14 cellular contexts compared by ENCODE assay signal in genomic region chr4:7051144-7051495, GRCh38. TPM values are rescaled to one million over a fixed set of nuclear protein-coding genes. Genes with fewer than 3 reads are reported as not detected.
DNase-seq lines count a peak whose midpoint lies in the region; ATAC-seq and TF ChIP-seq lines count a peak whose summit lies in the region.
"Had no signal": no experiment of that assay in that cellular context is flagged by ENCODE, and none has a peak within 500 bp of the region (broad histone marks: within the 10 kb centered on the region; RNA-seq: fewer than 3 reads in every experiment).

No MANE protein-coding gene starts in this region.

- H3K9me3 ChIP-seq in left ventricle myocardium inferior (replicated peaks) = no peaks in the 10 kb centered on the region
- H3K9me3 ChIP-seq in heart right ventricle = no peaks in the 10 kb centered on the region
- no peaks in the 10 kb centered on the region for H3K9me3 ChIP-seq in adrenal gland (replicated peaks in 1 of 3)
- no peaks in the 10 kb centered on the region for H3K9me3 ChIP-seq in osteoblast (ENCODE audit: low read depth, low read length)
- no peaks in the 10 kb centered on the region for H3K9me3 ChIP-seq in WERI-Rb-1 (ENCODE audit: severe bottlenecking)
- H3K9me3 ChIP-seq: HAP-1 had no signal

- H3K4me1 ChIP-seq in left ventricle myocardium inferior = peaks cover 86% of the 10 kb centered on the region
- peaks cover 9 to 73% (median 62%) of the 10 kb centered on the region in 9 donors for H3K4me1 ChIP-seq in heart right ventricle
- peaks cover 34 to 54% of the 10 kb centered on the region in 2 donors for H3K4me1 ChIP-seq in adrenal gland (replicated peaks in 1 of 2)
- H3K4me1 ChIP-seq in osteoblast (ENCODE audit: insufficient read depth, low read length) = peaks cover 5% of the 10 kb centered on the region
- H3K4me1 ChIP-seq: HAP-1 had no signal

- TF ChIP-seq CTCF in left ventricle myocardium inferior (IDR thresholded peaks at IDR 0.05; ENCODE audit: borderline replicate concordance) = no peak
- TF ChIP-seq CTCF in heart right ventricle (IDR thresholded peaks at IDR 0.05) = no peak
- no peak for TF ChIP-seq CTCF in adrenal gland (IDR thresholded peaks at IDR 0.05)
- no peak for TF ChIP-seq CTCF in osteoblast (IDR thresholded peaks at IDR 0.05; ENCODE audit: extremely low read depth, low read depth, low read length)
- no peak for TF ChIP-seq CTCF in WERI-Rb-1 (IDR thresholded peaks at IDR 0.05; ENCODE audit: low read depth, low read length)

- no peak for DNase-seq in left ventricle myocardium inferior
- no peak for DNase-seq in heart right ventricle
- no peak for DNase-seq in adrenal gland
- DNase-seq in osteoblast (ENCODE audit: insufficient read length, low spot score, missing footprints) = peak; percentile 42
- no peak for DNase-seq in stimulated activated CD4-positive, alpha-beta T cell treated with anti-CD3 and anti-CD28 coated beads, Interleukin-4, amount 100 ng/mL, for 1 hour
- DNase-seq in WERI-Rb-1 = no peak
- DNase-seq: ACHN; CD4-positive, alpha-beta memory T cell; DMS153; DMS79 treated with DMSO at 0.1 percent for 48 hours; EL had no signal

- no peak for TF ChIP-seq POLR2A in adrenal gland (IDR thresholded peaks at IDR 0.05)

- intact Hi-C loops in left ventricle myocardium inferior (cut with micrococcal nuclease) = loop anchor here (10.0 kb wide), 1 partner anchor 326 kb away; no protein-coding TSS in a partner anchor
- intact Hi-C loops in heart right ventricle (cut with DNase I) = no loop called here
- intact Hi-C loops in adrenal gland (cut with DNase I) = no loop called here

- no peaks in the 10 kb centered on the region for H3K27me3 ChIP-seq in left ventricle myocardium inferior (ENCODE audit: low read depth)
- H3K27me3 ChIP-seq in heart right ventricle = no peaks in the 10 kb centered on the region
- H3K27me3 ChIP-seq in adrenal gland = no peaks in the 10 kb centered on the region
- H3K27me3 ChIP-seq in osteoblast (ENCODE audit: insufficient read depth, low read length) = no peaks in the 10 kb centered on the region
- H3K27me3 ChIP-seq in WERI-Rb-1 (ENCODE audit: insufficient read depth, low read depth, severe bottlenecking) = no peaks in the 10 kb centered on the region

- H3K79me2 ChIP-seq in osteoblast (ENCODE audit: insufficient read depth, low read length) = peaks cover 91% of the 10 kb centered on the region

- peaks cover 27% of the 10 kb centered on the region for H3K36me3 ChIP-seq in left ventricle myocardium inferior
- peaks cover 0 to 51% (median 18%) of the 10 kb centered on the region in 9 donors for H3K36me3 ChIP-seq in heart right ventricle
- peaks cover 0 to 19% of the 10 kb centered on the region in 2 donors for H3K36me3 ChIP-seq in adrenal gland (replicated peaks in 1 of 2)
- peaks cover 15% of the 10 kb centered on the region for H3K36me3 ChIP-seq in osteoblast (ENCODE audit: insufficient read depth, low read length)
- H3K36me3 ChIP-seq in WERI-Rb-1 = peaks cover 29% of the 10 kb centered on the region

- H4K20me1 ChIP-seq in osteoblast (ENCODE audit: insufficient read depth, low read length) = peaks cover 53% of the 10 kb centered on the region

- no peak overlapping the region for H2AFZ ChIP-seq in osteoblast (ENCODE audit: low read length)

- ATAC-seq in heart right ventricle (no peak), HG03432 (IDR thresholded peaks at IDR 0.05; ENCODE audit: unreplicated experiment) (no peak)

- no peak overlapping the region for H3K4me2 ChIP-seq in osteoblast (ENCODE audit: insufficient read depth, low read length)

- WGBS in heart right ventricle, 2 donors = 87 to 93% methylated on average over 12 of the region's 12 CpGs
- 56 to 75% (median 65%) methylated on average over 3 to 12 of the region's 12 CpGs for WGBS in adrenal gland, 4 donors

- no peak overlapping the region for H3K4me3 ChIP-seq in left ventricle myocardium inferior
- no peak overlapping the region for H3K4me3 ChIP-seq in heart right ventricle
- H3K4me3 ChIP-seq in adrenal gland = no peak overlapping the region
- H3K4me3 ChIP-seq in osteoblast (ENCODE audit: insufficient read depth, low read length) = no peak overlapping the region
- H3K4me3 ChIP-seq in WERI-Rb-1 (ENCODE audit: low read depth, low read length) = no peak overlapping the region
- H3K4me3 ChIP-seq: HAP-1 had no signal

- H3K27ac ChIP-seq in left ventricle myocardium inferior (replicated peaks) (peak overlapping the region; percentile 54), heart right ventricle (peak overlapping the region in 1 of 10 donors; percentile 21), adrenal gland (peak overlapping the region in 4 of 5 donors; percentile 26 to 82 (median 76)), osteoblast (ENCODE audit: low read depth, low read length) (no peak overlapping the region), WERI-Rb-1 (no peak overlapping the region)
- H3K27ac ChIP-seq: C4-2B had no signal

RNA-seq across cellular contexts. Expression of gene TADA2B, which starts 7.9 kb away (rescaled TPM):
- 33.7 TPM for total RNA-seq in left ventricle myocardium inferior
- total RNA-seq in heart right ventricle = 10 to 100 TPM; 26.2 to 40.8 (median 31.5) TPM
- polyA plus RNA-seq in heart right ventricle = 10 to 100 TPM; 15.4 to 15.6 TPM
- total RNA-seq in adrenal gland = 10 to 100 TPM; 28.9 to 60.8 (median 33.2) TPM
- 10 to 100 TPM; 13.3 to 26.6 (median 14.9) TPM for polyA plus RNA-seq in adrenal gland
- total RNA-seq in osteoblast = 12.7 and 13.0 TPM in 2 replicates

RNA-seq across cellular contexts. Expression of gene GRPEL1, which starts 16.7 kb away (rescaled TPM):
- total RNA-seq in left ventricle myocardium inferior (58.2 TPM), heart right ventricle (10 to 100 TPM; 50.8 to 83.3 (median 55.8) TPM), adrenal gland (100 to 1,000 TPM in 2 of 8 donors, 10 to 100 TPM in 6; 43.7 to 249 (median 74.8) TPM), osteoblast (10.3 and 21.0 TPM in 2 replicates)
- polyA plus RNA-seq in heart right ventricle (10 to 100 TPM; 38.7 to 71.6 TPM), adrenal gland (100 to 1,000 TPM in 1 of 3 donors, 10 to 100 TPM in 2; 35.8 to 439 (median 77.0) TPM)

Comparison
In these comparisons a context has a peak if more than half of its experiments do, and no peak if none do; other contexts are left out.
1. H3K27ac ChIP-seq: peak in left ventricle myocardium inferior (single experiment) and adrenal gland (4 of 5); none in osteoblast (single experiment) and WERI-Rb-1 (single experiment).